ENCODE assay signal across 8 cellular contexts in the genomic region with DNA sequence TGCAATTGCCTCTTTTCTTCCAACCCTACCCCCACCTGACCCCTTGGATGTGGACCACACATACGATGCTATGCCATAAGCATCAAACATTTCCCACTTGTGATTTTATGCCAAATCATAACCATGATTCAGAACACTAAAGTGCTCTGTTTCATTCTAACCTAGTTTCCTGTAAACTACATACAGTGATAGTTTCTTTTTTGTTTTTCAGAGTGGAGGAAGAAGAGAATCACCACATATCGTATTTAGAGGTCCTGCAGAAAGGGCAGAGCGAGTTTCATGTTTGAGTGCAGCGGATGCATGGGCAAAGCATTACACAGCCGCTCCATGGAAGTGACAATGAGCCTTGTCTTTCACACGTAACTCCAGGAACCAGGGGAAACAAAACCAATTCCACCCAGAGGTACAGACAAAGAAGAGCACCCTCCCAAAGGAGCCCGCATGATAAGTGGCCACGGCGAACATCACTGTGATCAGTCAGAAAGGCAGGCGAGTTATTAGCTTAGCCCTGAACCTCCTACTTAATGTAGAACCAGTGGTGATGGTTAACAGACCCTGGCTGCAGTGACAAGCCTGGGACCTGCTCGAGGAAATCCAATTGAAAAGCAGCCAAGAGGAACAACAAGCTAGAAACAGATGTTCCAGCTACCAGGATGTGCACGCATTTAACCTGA.
A peak's percentile ranks its signal among the peaks of the same experiment; 100 is the strongest.
DNase-seq lines count a peak whose midpoint lies in the region; ATAC-seq and TF ChIP-seq lines count a peak whose summit lies in the region.

No MANE protein-coding gene starts in this region.

- no peaks in the 10 kb centered on the region for H3K36me3 ChIP-seq in thyroid gland

- H3K4me1 Mint-ChIP-seq in central memory CD8-positive, alpha-beta T cell, result peaks cover 21% of the 10 kb centered on the region

- H3K27me3 ChIP-seq in thyroid gland, result no peaks in the 10 kb centered on the region

- H3K36me3 Mint-ChIP-seq in central memory CD8-positive, alpha-beta T cell (ENCODE audit: insufficient read depth), result no peaks in the 10 kb centered on the region

- H3K27me3 Mint-ChIP-seq in central memory CD8-positive, alpha-beta T cell, result no peaks in the 10 kb centered on the region

- H3K27ac ChIP-seq in thyroid gland, result no peak overlapping the region

- H3K4me3 ChIP-seq in GM12864 (ENCODE audit: low read depth, low read length) (peak overlapping the region; percentile 39), thyroid gland (replicated peaks in 1 of 3) (no peak overlapping the region)

- ATAC-seq in GM19455 (IDR thresholded peaks at IDR 0.05; ENCODE audit: unreplicated experiment) (peak; percentile 86), HG03442 (IDR thresholded peaks at IDR 0.05; ENCODE audit: unreplicated experiment) (peak; percentile 88)
- ATAC-seq in central memory CD8-positive, alpha-beta T cell (replicated peaks; ENCODE audit: extremely low read depth, poor library complexity, severe bottlenecking), result peak; percentile 80

- H3K9me3 ChIP-seq in thyroid gland, result no peaks in the 10 kb centered on the region

- H3K4me1 ChIP-seq in thyroid gland, result no peaks in the 10 kb centered on the region

- peak overlapping the region; percentile 34 for H3K27ac Mint-ChIP-seq in central memory CD8-positive, alpha-beta T cell (ENCODE audit: low read depth)

- intact Hi-C loops in thyroid gland (cut with DNase I), result no loop called here

- peak; percentile 38 for DNase-seq in GM12864 (ENCODE audit: low read depth)
- no peak for DNase-seq in central memory CD8-positive, alpha-beta T cell (ENCODE audit: low spot score in 2 of 2)
- no peak for DNase-seq in T-helper 9 cell
- no peak for DNase-seq in inferior parietal cortex (ENCODE audit: extremely low spot score)
- DNase-seq in thyroid gland, result no peak
- no peak for DNase-seq in middle frontal gyrus (ENCODE audit: extremely low spot score, low spot score)

- no peak for TF ChIP-seq CTCF in GM12864 (IDR thresholded peaks at IDR 0.05; ENCODE audit: low read depth, low read length, missing control alignments)
- no peak for TF ChIP-seq CTCF in thyroid gland (IDR thresholded peaks at IDR 0.05)

- H3K9me3 Mint-ChIP-seq in central memory CD8-positive, alpha-beta T cell, result no peaks in the 10 kb centered on the region

- TF ChIP-seq POLR2A in thyroid gland (IDR thresholded peaks at IDR 0.05), result no peak

- H3K4me3 Mint-ChIP-seq in central memory CD8-positive, alpha-beta T cell, result peak overlapping the region; percentile 70

- 34 to 57% methylated on average over 12 of the region's 12 CpGs for WGBS in thyroid gland, 2 donors
